1 cellular context compared by ENCODE assay signal in genomic region chr4:153276966-153277365, GRCh38.
TF ChIP-seq lines count a peak whose summit lies in the region.

No MANE protein-coding gene starts in this region.

TF ChIP-seq in WTC11, 78 proteins besides CTCF, POLR2A, EP300 and RAD21 (continued from another document):
- TF ChIP-seq ZNF423 (CRISPR knock-in tag; IDR thresholded peaks at IDR 0.05) (no peak), ZMAT4 (CRISPR knock-in tag; IDR thresholded peaks at IDR 0.05) (no peak)
